8 cellular contexts compared by ENCODE assay signal in the genomic region with DNA sequence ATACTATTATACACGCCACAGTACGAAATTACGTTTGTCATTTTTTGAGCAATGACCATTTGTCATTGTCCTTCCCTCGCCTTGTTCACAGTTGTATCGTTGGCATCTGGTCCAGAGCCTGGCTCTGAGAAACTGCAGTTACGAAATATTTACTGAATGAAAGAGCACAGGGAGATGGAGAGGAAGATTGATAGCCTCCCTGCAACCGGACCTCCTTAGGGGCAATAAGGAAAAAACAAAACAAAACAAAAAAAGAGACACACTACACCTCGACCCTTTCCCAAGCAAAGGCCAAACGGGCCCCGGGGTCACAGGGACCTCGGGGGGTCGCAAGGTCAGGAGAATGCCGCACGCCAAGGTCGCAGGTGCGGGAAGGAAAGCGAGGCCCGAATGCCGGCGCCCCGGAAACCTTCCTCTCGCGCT. TPM values are rescaled to one million over a fixed set of nuclear protein-coding genes. Genes with fewer than 3 reads are reported as not detected.
DNase-seq lines count a peak whose midpoint lies in the region; ATAC-seq and TF ChIP-seq lines count a peak whose summit lies in the region.

No MANE protein-coding gene starts in this region.

- intact Hi-C loops in Calu3 (cut with micrococcal nuclease; ENCODE audit: unreplicated experiment), result no loop called here
- intact Hi-C loops in dendritic cell treated with granulocyte-macrophage colony-stimulating factor and Interleukin-4, amounts not matched to agents 40 ng/mL and 50 ng/mL, for 4 days (cut with micrococcal nuclease), result loop anchor here (5.0 kb wide), 1 partner anchor 51 kb away; the partner anchor contains the start of gene SLC38A7

- H2BK15ac ChIP-seq in mesenchymal stem cell (ENCODE audit: low read depth, poor library complexity, severe bottlenecking), result peak overlapping the region; percentile 23

- H2BK12ac ChIP-seq in mesenchymal stem cell (ENCODE audit: low read length in 2 of 2), result no peak overlapping the region

- H2AK5ac ChIP-seq in mesenchymal stem cell (ENCODE audit: low read length, severe bottlenecking), result no peak overlapping the region

- TF ChIP-seq CTCF in Calu3 (IDR thresholded peaks at IDR 0.05; ENCODE audit: unreplicated experiment), result no peak

- H2BK5ac ChIP-seq in mesenchymal stem cell (ENCODE audit: low read depth, low read length, poor library complexity, severe bottlenecking), result no peak overlapping the region

- peak overlapping the region; percentile 89 for H2AFZ ChIP-seq in mesenchymal stem cell (ENCODE audit: low read depth, low read length)

- H3K27ac ChIP-seq in mesenchymal stem cell (ENCODE audit: low read length, poor library complexity, severe bottlenecking) (no peak overlapping the region), urinary bladder (ENCODE audit: low read depth) (peak overlapping the region; percentile 44)

- H2BK120ac ChIP-seq in mesenchymal stem cell (ENCODE audit: low read depth, low read length), result no peak overlapping the region

- H3K9me3 ChIP-seq in mesenchymal stem cell (ENCODE audit: control insufficient read depth, low read length), result no peaks in the 10 kb centered on the region

- H3K27ac Mint-ChIP-seq in Calu3 (ENCODE audit: unreplicated experiment), result peak overlapping the region; percentile 87
- H3K27ac Mint-ChIP-seq in dendritic cell treated with granulocyte-macrophage colony-stimulating factor and Interleukin-4, amounts not matched to agents 40 ng/mL and 50 ng/mL, for 4 days, result peak overlapping the region; percentile 81

- peak overlapping the region in 1 of 2 experiments; percentile 14 for H3K4ac ChIP-seq in mesenchymal stem cell (ENCODE audit: low read depth in 1 of 2, low read length in 2 of 2)

- peak overlapping the region; percentile 99 for H3K4me2 ChIP-seq in mesenchymal stem cell (ENCODE audit: low read length, poor library complexity, severe bottlenecking)

- peaks cover 11% of the 10 kb centered on the region for H3K27me3 Mint-ChIP-seq in Calu3 (ENCODE audit: unreplicated experiment)
- peaks cover 5% of the 10 kb centered on the region for H3K27me3 Mint-ChIP-seq in dendritic cell treated with granulocyte-macrophage colony-stimulating factor and Interleukin-4, amounts not matched to agents 40 ng/mL and 50 ng/mL, for 4 days

- DNase-seq in Calu3 (no peak), NAMALWA (ENCODE audit: low spot score) (peak; percentile 33), mesenchymal stem cell (peak; percentile 39), NCI-H2029 treated with DMSO at 0.1 percent for 48 hours (lab: John Stamatoyannopoulos, UW) (no peak), NCI-H2107 treated with DMSO at 0.1 percent for 48 hours (lab: John Stamatoyannopoulos, UW; ENCODE audit: unreplicated experiment) (no peak)

- H4K91ac ChIP-seq in mesenchymal stem cell (ENCODE audit: low read length), result no peak overlapping the region

- H3K23ac ChIP-seq in mesenchymal stem cell (ENCODE audit: low read length in 2 of 2), result no peak overlapping the region

- H3K27me3 ChIP-seq in mesenchymal stem cell (ENCODE audit: control insufficient read depth in 1 of 2, insufficient read depth in 1 of 2, low read length in 2 of 2), result no peaks in the 10 kb centered on the region

- no peaks in the 10 kb centered on the region for H3K9me3 Mint-ChIP-seq in Calu3 (ENCODE audit: low read depth, unreplicated experiment)
- H3K9me3 Mint-ChIP-seq in dendritic cell treated with granulocyte-macrophage colony-stimulating factor and Interleukin-4, amounts not matched to agents 40 ng/mL and 50 ng/mL, for 4 days, result no peaks in the 10 kb centered on the region

- H3K18ac ChIP-seq in mesenchymal stem cell (ENCODE audit: low read depth in 1 of 2, low read length in 2 of 2), result peak overlapping the region; percentile 9 to 82

- 4% methylated on average over 21 of the region's 23 CpGs for WGBS in mesenchymal stem cell
- 3% methylated on average over 23 of the region's 23 CpGs for WGBS in urinary bladder

- H3K79me1 ChIP-seq in mesenchymal stem cell (replicated peaks; ENCODE audit: low read length, poor library complexity, severe bottlenecking), result peaks cover 11% of the 10 kb centered on the region

- peak overlapping the region in 1 of 2 experiments; percentile 88 for H3K14ac ChIP-seq in mesenchymal stem cell (ENCODE audit: low read length in 2 of 2)

- peak overlapping the region; percentile 82 for H4K8ac ChIP-seq in mesenchymal stem cell (ENCODE audit: low read length)

- ATAC-seq in GM19324 (IDR thresholded peaks at IDR 0.05; ENCODE audit: low FRiP score, unreplicated experiment), result no peak

- CTCF ChIA-PET in Calu3 (lab: Charles Lee), result no interaction called here

- peaks cover 30% of the 10 kb centered on the region for H3K36me3 Mint-ChIP-seq in Calu3 (ENCODE audit: insufficient read depth, unreplicated experiment)
- H3K36me3 Mint-ChIP-seq in dendritic cell treated with granulocyte-macrophage colony-stimulating factor and Interleukin-4, amounts not matched to agents 40 ng/mL and 50 ng/mL, for 4 days (ENCODE audit: low read depth), result peaks cover 15% of the 10 kb centered on the region

- H3K36me3 ChIP-seq in mesenchymal stem cell (ENCODE audit: control insufficient read depth in 1 of 2, insufficient read depth in 2 of 2, low read depth in 1 of 2, low read length in 2 of 2) (peaks cover 3% of the 10 kb centered on the region in 2 experiments), urinary bladder (ENCODE audit: insufficient read depth) (no peaks in the 10 kb centered on the region)

- BruUV-seq in Calu3 (replicated peaks; lab: Mats Ljungman, UMichigan), result no TSS peak

- peaks cover 4% of the 10 kb centered on the region for H3K4me1 ChIP-seq in mesenchymal stem cell (ENCODE audit: control insufficient read depth, insufficient read depth, low read depth, low read length)
- peaks cover 2% of the 10 kb centered on the region for H3K4me1 ChIP-seq in urinary bladder (ENCODE audit: insufficient read depth)

- H3K4me3 Mint-ChIP-seq in Calu3 (ENCODE audit: low read depth, unreplicated experiment), result peak overlapping the region; percentile 98
- H3K4me3 Mint-ChIP-seq in dendritic cell treated with granulocyte-macrophage colony-stimulating factor and Interleukin-4, amounts not matched to agents 40 ng/mL and 50 ng/mL, for 4 days, result peak overlapping the region; percentile 93

- H3K4me3 ChIP-seq in mesenchymal stem cell (ENCODE audit: insufficient read depth in 1 of 2, low read depth in 1 of 2, low read length in 2 of 2) (peak overlapping the region; percentile 90 to 95), urinary bladder (ENCODE audit: low read depth, low read length) (peak overlapping the region; percentile 77)

- peak overlapping the region; percentile 87 for H3K9ac ChIP-seq in mesenchymal stem cell (ENCODE audit: low read length)

- H3K4me1 Mint-ChIP-seq in Calu3 (ENCODE audit: low read depth, unreplicated experiment), result peaks cover 16% of the 10 kb centered on the region
- peaks cover 15% of the 10 kb centered on the region for H3K4me1 Mint-ChIP-seq in dendritic cell treated with granulocyte-macrophage colony-stimulating factor and Interleukin-4, amounts not matched to agents 40 ng/mL and 50 ng/mL, for 4 days (ENCODE audit: low read depth)

RNA-seq across cellular contexts. Expression of gene GOT2, which starts 0.9 kb away (rescaled TPM):
- total RNA-seq in Calu3 (2022) (146 and 162 TPM in 2 replicates), urinary bladder (26.4 TPM)
- 62.6 TPM for polyA plus RNA-seq in mesenchymal stem cell (2013, experiment 1 of 2)
- 60.9 TPM for polyA plus RNA-seq in mesenchymal stem cell (2013, experiment 2 of 2)
- 60.1 TPM for polyA plus RNA-seq in urinary bladder

RNA-seq across cellular contexts. Expression of gene SLC38A7, which starts 48.7 kb away (rescaled TPM):
- 23.3 and 23.7 TPM in 2 replicates for total RNA-seq in Calu3 (2022)
- polyA plus RNA-seq in mesenchymal stem cell (2013, experiment 1 of 2), result 30.9 TPM
- 29.8 TPM for polyA plus RNA-seq in mesenchymal stem cell (2013, experiment 2 of 2)
- total RNA-seq in urinary bladder, result 13.8 TPM
- polyA plus RNA-seq in urinary bladder, result 7.7 TPM

Comparison
In these comparisons a context has a peak if more than half of its experiments do, and no peak if none do; other contexts are left out.
1. DNase-seq: peak in NAMALWA (single experiment) and mesenchymal stem cell (single experiment); none in Calu3 (single experiment), NCI-H2029 treated with DMSO at 0.1 percent for 48 hours (single experiment) and NCI-H2107 treated with DMSO at 0.1 percent for 48 hours (single experiment).